ENCODE assay signal across 1 cellular context in the genomic region with DNA sequence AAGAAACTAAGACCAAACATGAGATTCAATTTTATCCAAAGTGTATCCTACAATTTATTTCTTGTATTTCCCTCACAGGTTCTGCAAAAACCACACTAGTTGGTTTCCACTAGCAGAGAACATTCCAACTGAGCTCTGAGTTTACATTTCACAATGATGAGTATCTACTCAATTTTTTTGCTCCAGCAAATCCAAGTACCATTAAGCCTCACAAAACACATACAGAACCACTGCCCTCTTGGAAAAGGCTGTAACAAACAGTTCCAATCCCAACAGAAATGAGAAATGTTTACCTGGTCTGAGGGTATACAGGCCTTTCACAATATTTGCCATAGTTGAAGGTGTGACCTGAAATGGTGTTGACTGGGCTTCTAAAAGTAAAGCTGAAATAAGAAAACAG.
TF ChIP-seq lines count a peak whose summit lies in the region.

No MANE protein-coding gene starts in this region.

TF ChIP-seq in IMR-90, 13 proteins besides CTCF, POLR2A, EP300 and RAD21:
- TF ChIP-seq FOS (IDR thresholded peaks at IDR 0.05; ENCODE audit: low read depth, low read length) (peak; percentile 43; the same call in 1 of the 2 replicates), RCOR1 (IDR thresholded peaks at IDR 0.05; ENCODE audit: insufficient replicate concordance, low read length) (no peak), CHD1 (IDR thresholded peaks at IDR 0.05; ENCODE audit: low read depth, low read length) (no peak), MAFK (IDR thresholded peaks at IDR 0.05; ENCODE audit: low read depth, low read length) (no peak), BHLHE40 (IDR thresholded peaks at IDR 0.05; ENCODE audit: low read depth, low read length) (no peak), MAZ (IDR thresholded peaks at IDR 0.05; ENCODE audit: borderline replicate concordance, low read depth, low read length) (no peak), USF2 (IDR thresholded peaks at IDR 0.05; ENCODE audit: low read depth, low read length) (no peak), SMC3 (IDR thresholded peaks at IDR 0.05; ENCODE audit: low read depth, low read length) (no peak), CEBPB (IDR thresholded peaks at IDR 0.05; ENCODE audit: low read depth, low read length) (peak; percentile 55), RFX5 (IDR thresholded peaks at IDR 0.05; ENCODE audit: low read depth, low read length) (no peak), MXI1 (IDR thresholded peaks at IDR 0.05; ENCODE audit: borderline replicate concordance, low read depth, low read length) (no peak), NFE2L2 (IDR thresholded peaks at IDR 0.05; ENCODE audit: low read depth, low read length) (no peak)
- TF ChIP-seq, protein P1, sequence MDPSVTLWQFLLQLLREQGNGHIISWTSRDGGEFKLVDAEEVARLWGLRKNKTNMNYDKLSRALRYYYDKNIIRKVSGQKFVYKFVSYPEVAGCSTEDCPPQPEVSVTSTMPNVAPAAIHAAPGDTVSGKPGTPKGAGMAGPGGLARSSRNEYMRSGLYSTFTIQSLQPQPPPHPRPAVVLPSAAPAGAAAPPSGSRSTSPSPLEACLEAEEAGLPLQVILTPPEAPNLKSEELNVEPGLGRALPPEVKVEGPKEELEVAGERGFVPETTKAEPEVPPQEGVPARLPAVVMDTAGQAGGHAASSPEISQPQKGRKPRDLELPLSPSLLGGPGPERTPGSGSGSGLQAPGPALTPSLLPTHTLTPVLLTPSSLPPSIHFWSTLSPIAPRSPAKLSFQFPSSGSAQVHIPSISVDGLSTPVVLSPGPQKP (IDR thresholded peaks at IDR 0.05; ENCODE audit: borderline replicate concordance, low read depth, low read length): no peak
